Comparison of ENCODE assay signal across 1 cellular context in the genomic region with DNA sequence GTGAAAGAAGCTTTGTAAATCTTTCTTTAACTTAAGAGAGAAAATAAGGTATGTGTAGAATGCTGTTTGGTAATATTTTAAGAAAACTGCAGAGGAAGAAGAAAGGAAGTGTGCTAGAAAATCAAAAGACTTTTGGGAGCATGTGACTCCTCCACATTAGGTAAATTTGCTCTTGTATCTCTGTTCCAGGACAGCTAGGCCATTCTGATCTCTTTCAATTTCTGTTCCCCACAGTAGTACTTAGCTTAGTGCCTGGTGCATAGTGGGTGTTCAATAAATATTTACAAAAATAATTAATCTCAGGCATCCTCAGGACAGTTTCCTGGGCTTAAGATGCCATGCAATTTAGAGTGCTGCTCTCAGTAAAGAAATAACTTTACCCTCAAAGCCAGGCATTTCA.
TF ChIP-seq lines count a peak whose summit lies in the region.

No MANE protein-coding gene starts in this region.

TF ChIP-seq in GM23338, 12 proteins besides CTCF, POLR2A, EP300 and RAD21 (continued from another document):
- TF ChIP-seq ZNF462 (CRISPR knock-in tag; IDR thresholded peaks at IDR 0.05): no peak
- TF ChIP-seq ETS1 (IDR thresholded peaks at IDR 0.05): no peak
- TF ChIP-seq STAT1 (IDR thresholded peaks at IDR 0.05; ENCODE audit: unreplicated experiment): no peak
- no peak for TF ChIP-seq EZH2 (IDR thresholded peaks at IDR 0.05; ENCODE audit: low read depth, unreplicated experiment)
- no peak for TF ChIP-seq JUNB (IDR thresholded peaks at IDR 0.05; ENCODE audit: unreplicated experiment)
- no peak for TF ChIP-seq ZNF331 (CRISPR knock-in tag; IDR thresholded peaks at IDR 0.05; ENCODE audit: low read depth)
